20 cellular contexts compared by ENCODE assay signal in the genomic region with DNA sequence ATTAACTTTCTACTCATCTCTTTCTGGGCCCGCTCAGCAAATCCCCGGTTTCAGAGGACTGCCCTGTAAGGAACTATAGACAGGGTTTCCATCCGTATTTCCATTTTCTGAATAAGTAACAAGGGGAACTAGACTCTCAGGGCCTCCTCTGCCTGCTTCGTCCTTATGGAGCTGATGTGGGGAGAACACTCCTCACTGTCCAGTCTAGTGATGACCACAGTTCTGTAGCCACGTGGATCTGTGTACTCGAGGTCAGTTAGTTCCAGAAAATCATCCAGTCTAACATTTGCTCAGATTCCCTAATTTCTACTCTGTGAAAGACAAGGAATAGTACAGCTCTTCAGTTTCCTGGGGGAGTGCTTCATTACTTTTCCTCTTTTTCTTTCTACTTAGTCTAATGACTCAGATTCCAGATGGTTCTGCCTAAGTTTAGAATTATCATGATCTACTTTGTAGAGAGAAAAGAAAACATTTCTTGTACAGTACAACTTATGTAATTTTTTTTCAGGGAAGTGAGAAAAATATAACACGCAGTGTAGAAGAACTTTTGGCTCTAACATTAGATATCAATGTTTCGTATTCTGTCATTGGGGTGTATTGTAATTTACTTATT.
A peak's percentile ranks its signal among the peaks of the same experiment; 100 is the strongest.
DNase-seq lines count a peak whose midpoint lies in the region; ATAC-seq, FAIRE-seq and TF ChIP-seq lines count a peak whose summit lies in the region.
"Had no signal": no experiment of that assay in that cellular context is flagged by ENCODE, and none has a peak within 500 bp of the region (broad histone marks: within the 10 kb centered on the region; RNA-seq: fewer than 3 reads in every experiment).

No MANE protein-coding gene starts in this region.

- 72 to 84% (median 76%) methylated on average over 8 of the region's 8 CpGs for WGBS in adrenal gland, 4 donors
- 93% methylated on average over 8 of the region's 8 CpGs; no CpG with 5 or more reads in 1 of the 2 experiments for WGBS in H1 (ENCODE audit: extremely low coverage in 1 of 2, insufficient coverage in 1 of 2, insufficient read length in 1 of 2, insufficient replicate concordance in 2 of 2, low coverage in 1 of 2, low lambda C conversion rate in 2 of 2, missing lambda C conversion rate in 1 of 2), 2 experiments

- no peak overlapping the region for H2BK15ac ChIP-seq in H1 (ENCODE audit: low read length)

- no peaks in the 10 kb centered on the region for H4K20me1 ChIP-seq in H1 (replicated peaks in 1 of 2; ENCODE audit: control insufficient read depth in 1 of 2, insufficient read depth in 2 of 2, low read length in 2 of 2)

- CTCF ChIA-PET in H1 (lab: Charles Lee; ENCODE audit: partially characterized antibody): interaction anchor here (0.9 kb wide), 1 partner anchor 17 kb away, joined by 3 read pairs; no protein-coding TSS in a partner anchor
- CTCF ChIA-PET in A673 (lab: Charles Lee): no interaction called here

- no TSS peak for BruUV-seq in A673 (replicated peaks; lab: Mats Ljungman, UMichigan)

- no peak overlapping the region for H3K23ac ChIP-seq in H1 (ENCODE audit: insufficient read length)

- no peak overlapping the region for H3K4me3 ChIP-seq in adrenal gland
- no peak overlapping the region for H3K4me3 ChIP-seq in H1 (ENCODE audit: extremely low read depth in 1 of 4, insufficient read depth in 2 of 4, low read depth in 3 of 4, low read length in 4 of 4)
- H3K4me3 ChIP-seq in subcutaneous abdominal adipose tissue (ENCODE audit: low read depth in 1 of 5, low read length in 5 of 5): no peak overlapping the region
- no peak overlapping the region for H3K4me3 ChIP-seq in A673 (ENCODE audit: low read depth, low read length, poor library complexity, severe bottlenecking)
- H3K4me3 ChIP-seq: prostate gland had no signal

- DNase-seq in adrenal gland (no peak), H1 (ENCODE audit: low read depth in 1 of 2, low spot score in 2 of 2) (no peak), NCI-H1417 (lab: John Stamatoyannopoulos, UW) (no peak), GM10266 (ENCODE audit: extremely low spot score) (no peak), A673 (ENCODE audit: low spot score) (no peak)
- DNase-seq: activated CD4-positive, alpha-beta T cell treated with anti-CD3 and anti-CD28 coated beads, Interleukin-2, amount 50 U/mL, for 1 hour; activated naive CD4-positive, alpha-beta T cell treated with anti-CD3 and anti-CD28 coated beads, Interleukin-2, amount 10 ng/mL, durations not matched to agents 7 days and 5 days; activated T-cell treated with anti-CD3 and anti-CD28 coated beads for 4 hours; C1 segment of cervical spinal cord; cerebellar nuclear complex; DMS153; left cardiac atrium; NCI-H187 treated with DMSO at 0.1 percent for 48 hours; NCI-H524 treated with DMSO at 0.1 percent for 48 hours; PC-3; substantia nigra had no signal

- no peaks in the 10 kb centered on the region for H3K79me2 ChIP-seq in H1 (ENCODE audit: control insufficient read depth in 1 of 2, insufficient read depth in 2 of 2, low read length in 2 of 2)

- no peak for ATAC-seq in HG03045 (IDR thresholded peaks at IDR 0.05; ENCODE audit: unreplicated experiment)
- ATAC-seq: PC-3 had no signal

- H4K5ac ChIP-seq in H1 (ENCODE audit: insufficient read length, low read depth, low read length): no peak overlapping the region

- H3K56ac ChIP-seq in H1 (replicated peaks; ENCODE audit: insufficient read length, low read depth, low read length): no peak overlapping the region

- FAIRE-seq in H1 (lab: Jason Lieb, UNC): no peak
- peak; percentile 60 for FAIRE-seq in islet of Langerhans (lab: Jason Lieb, UNC)

- peak overlapping the region in 4 of 5 donors; percentile 7 to 90 (median 69) for H3K27ac ChIP-seq in adrenal gland
- H3K27ac ChIP-seq in H1 (ENCODE audit: low read depth, low read length): no peak overlapping the region
- H3K27ac ChIP-seq in subcutaneous abdominal adipose tissue (ENCODE audit: low read depth, low read length): peak overlapping the region; percentile 6
- H3K27ac ChIP-seq in A673 (ENCODE audit: low read depth, low read length, poor library complexity, severe bottlenecking): no peak overlapping the region
- H3K27ac ChIP-seq: prostate gland had no signal

- intact Hi-C loops in adrenal gland (cut with DNase I) (no loop called here), A673 (cut with micrococcal nuclease; ENCODE audit: unreplicated experiment) (no loop called here)

- TF ChIP-seq EP300 in H1 (IDR thresholded peaks at IDR 0.05; ENCODE audit: borderline replicate concordance in 1 of 2, low read depth in 2 of 2, low read length in 2 of 2): no peak

- TF ChIP-seq CTCF in adrenal gland (IDR thresholded peaks at IDR 0.05) (no peak), H1 (IDR thresholded peaks at IDR 0.05; ENCODE audit: control extremely low read depth in 1 of 3, insufficient read depth in 1 of 3, low read depth in 1 of 3, low read length in 3 of 3) (no peak), GM10266 (IDR thresholded peaks at IDR 0.05; ENCODE audit: control insufficient read depth, insufficient read depth, low read depth, missing control alignments) (no peak), A673 (conservative IDR thresholded peaks at IDR 0.05; ENCODE audit: low read depth, low read length) (no peak)

- H2BK5ac ChIP-seq in H1 (ENCODE audit: low read depth, low read length): no peak overlapping the region

- no peak overlapping the region for H2BK12ac ChIP-seq in H1 (ENCODE audit: low read depth, low read length)

- H3K4me1 ChIP-seq in adrenal gland (replicated peaks in 1 of 2): peaks cover 30 to 70% of the 10 kb centered on the region in 2 donors
- H3K4me1 ChIP-seq in H1 (replicated peaks in 1 of 4; ENCODE audit: control insufficient read depth in 3 of 4, insufficient read depth in 4 of 4, low read length in 3 of 4): peaks cover 3 to 10% (median 5%) of the 10 kb centered on the region in 4 experiments; a peak in 6 of 7 replicates
- H3K4me1 ChIP-seq in subcutaneous abdominal adipose tissue (ENCODE audit: control insufficient read depth in 5 of 5, insufficient read depth in 5 of 5, low read length in 5 of 5): peaks cover 0 to 9% (median under 1%) of the 10 kb centered on the region in 5 donors
- H3K4me1 ChIP-seq in A673 (ENCODE audit: insufficient read depth, low read length, poor library complexity, severe bottlenecking): no peaks in the 10 kb centered on the region

- peaks cover 0 to 7% of the 10 kb centered on the region in 2 donors for H3K36me3 ChIP-seq in adrenal gland (replicated peaks in 1 of 2)
- peaks cover 0 to 12% (median 0%) of the 10 kb centered on the region in 4 experiments; a peak in 4 of 8 replicates for H3K36me3 ChIP-seq in H1 (ENCODE audit: control insufficient read depth in 2 of 4, insufficient read depth in 4 of 4, low read length in 3 of 4)
- peaks cover 0 to 5% (median 0%) of the 10 kb centered on the region in 5 donors for H3K36me3 ChIP-seq in subcutaneous abdominal adipose tissue (ENCODE audit: control insufficient read depth in 5 of 5, insufficient read depth in 5 of 5, low read length in 5 of 5)
- no peaks in the 10 kb centered on the region for H3K36me3 ChIP-seq in A673 (ENCODE audit: insufficient read depth, low read length, poor library complexity, severe bottlenecking)
- H3K36me3 ChIP-seq: prostate gland had no signal

- no peaks in the 10 kb centered on the region for H3K23me2 ChIP-seq in H1 (ENCODE audit: low read depth, low read length)

- TF ChIP-seq POLR2A in adrenal gland (IDR thresholded peaks at IDR 0.05) (no peak), H1 (IDR thresholded peaks at IDR 0.05; ENCODE audit: control extremely low read depth in 1 of 2, low read depth in 2 of 2, low read length in 2 of 2) (no peak)

- H3K14ac ChIP-seq in H1 (ENCODE audit: insufficient read length): no peak overlapping the region

- H3K18ac ChIP-seq in H1 (ENCODE audit: extremely low read depth, low read length): no peak overlapping the region

- H3K27me3 ChIP-seq in adrenal gland: no peaks in the 10 kb centered on the region
- peaks cover 0 to 1% (median 0%) of the 10 kb centered on the region in 4 experiments; a peak in 1 of 7 replicates for H3K27me3 ChIP-seq in H1 (replicated peaks in 1 of 4; ENCODE audit: control insufficient read depth in 3 of 4, extremely low read depth in 1 of 4, insufficient read depth in 3 of 4, low read length in 3 of 4)
- no peaks in the 10 kb centered on the region for H3K27me3 ChIP-seq in subcutaneous abdominal adipose tissue (ENCODE audit: control insufficient read depth in 5 of 5, insufficient read depth in 4 of 5, low read length in 5 of 5)
- H3K27me3 ChIP-seq in A673 (replicated peaks; ENCODE audit: insufficient read depth, low read depth, low read length, poor library complexity): peaks cover 35% of the 10 kb centered on the region

- H3K9ac ChIP-seq in H1 (replicated peaks in 1 of 4; ENCODE audit: extremely low read depth in 1 of 4, low read depth in 3 of 4, low read length in 3 of 4) (no peak overlapping the region), subcutaneous abdominal adipose tissue (ENCODE audit: low read length in 5 of 5) (no peak overlapping the region)

- POLR2A ChIA-PET in H1 (lab: Charles Lee; ENCODE audit: partially characterized antibody): interaction anchor here (0.6 kb wide), 1 partner anchor 108 kb away, joined by 3 read pairs; no protein-coding TSS in a partner anchor
- POLR2A ChIA-PET in A673 (lab: Charles Lee; ENCODE audit: low non-redundant PET): no interaction called here

- no peak for TF ChIP-seq RAD21 in H1 (IDR thresholded peaks at IDR 0.05 in 1 of 2, conservative IDR thresholded peaks at IDR 0.05 in 1 of 2; ENCODE audit: low read depth in 2 of 2, low read length in 2 of 2)

- H2BK120ac ChIP-seq in H1 (replicated peaks; ENCODE audit: low read depth, low read length): peak overlapping the region; percentile 16

- no peak overlapping the region for H3K4ac ChIP-seq in H1 (replicated peaks; ENCODE audit: insufficient read length, low read depth, low read length)

- H3K79me1 ChIP-seq in H1 (ENCODE audit: low read depth, low read length): no peaks in the 10 kb centered on the region; the same call in 1 of the 2 replicates

- H4K8ac ChIP-seq in H1 (ENCODE audit: extremely low read depth, insufficient read depth, low read length): no peak overlapping the region

- H2AK5ac ChIP-seq in H1 (ENCODE audit: low read depth, low read length): no peak overlapping the region

- no peak overlapping the region for H2BK20ac ChIP-seq in H1 (ENCODE audit: low read length)

- H3K9me3 ChIP-seq in adrenal gland (replicated peaks in 1 of 3) (peaks cover 0 to 4% (median 0%) of the 10 kb centered on the region in 3 donors), H1 (ENCODE audit: insufficient read depth in 2 of 2, low read depth in 1 of 2, low read length in 1 of 2) (peaks cover 0 to 2% of the 10 kb centered on the region in 2 experiments; a peak in 2 of 4 replicates), subcutaneous abdominal adipose tissue (ENCODE audit: control insufficient read depth in 5 of 5, low read length in 5 of 5) (no peaks in the 10 kb centered on the region), A673 (ENCODE audit: low read depth, low read length, poor library complexity, severe bottlenecking) (no peaks in the 10 kb centered on the region)
- H3K9me3 ChIP-seq: prostate gland had no signal

- H4K91ac ChIP-seq in H1 (replicated peaks; ENCODE audit: insufficient read length, low read length): no peak overlapping the region

- no peak overlapping the region for H2AFZ ChIP-seq in H1 (ENCODE audit: low read length)

- no peak overlapping the region for H3K4me2 ChIP-seq in H1 (ENCODE audit: insufficient read depth in 1 of 2, low read depth in 2 of 2, low read length in 2 of 2)

TF ChIP-seq in H1, 55 proteins besides CTCF, POLR2A, EP300 and RAD21 (continues in another document):
- TF ChIP-seq YY1 (IDR thresholded peaks at IDR 0.05; ENCODE audit: low read depth, low read length): no peak

Comparison
In these comparisons a context has a peak if more than half of its experiments do, and no peak if none do; other contexts are left out.
1. H3K27ac ChIP-seq: peak in adrenal gland (4 of 5) and subcutaneous abdominal adipose tissue (single experiment); none in H1 (single experiment) and A673 (single experiment).